In genomic region chr5:78543292-78543691, GRCh38 we compare ENCODE assay signal across 1 cellular context.
TF ChIP-seq lines count a peak whose summit lies in the region.

No MANE protein-coding gene starts in this region.

TF ChIP-seq in IMR-90, 13 proteins besides CTCF, POLR2A, EP300 and RAD21 (continued from another document):
- no peak for TF ChIP-seq ELK1 (IDR thresholded peaks at IDR 0.05; ENCODE audit: borderline replicate concordance, low read depth, low read length)
- TF ChIP-seq RCOR1 (IDR thresholded peaks at IDR 0.05; ENCODE audit: insufficient replicate concordance, low read length) = no peak
- no peak for TF ChIP-seq RFX5 (IDR thresholded peaks at IDR 0.05; ENCODE audit: low read depth, low read length)
- TF ChIP-seq CEBPB (IDR thresholded peaks at IDR 0.05; ENCODE audit: low read depth, low read length) = no peak
- no peak for TF ChIP-seq FOS (IDR thresholded peaks at IDR 0.05; ENCODE audit: low read depth, low read length)
- no peak for TF ChIP-seq MAFK (IDR thresholded peaks at IDR 0.05; ENCODE audit: low read depth, low read length)
- TF ChIP-seq BHLHE40 (IDR thresholded peaks at IDR 0.05; ENCODE audit: low read depth, low read length) = no peak
